ENCODE assay signal across 16 cellular contexts in the genomic region with DNA sequence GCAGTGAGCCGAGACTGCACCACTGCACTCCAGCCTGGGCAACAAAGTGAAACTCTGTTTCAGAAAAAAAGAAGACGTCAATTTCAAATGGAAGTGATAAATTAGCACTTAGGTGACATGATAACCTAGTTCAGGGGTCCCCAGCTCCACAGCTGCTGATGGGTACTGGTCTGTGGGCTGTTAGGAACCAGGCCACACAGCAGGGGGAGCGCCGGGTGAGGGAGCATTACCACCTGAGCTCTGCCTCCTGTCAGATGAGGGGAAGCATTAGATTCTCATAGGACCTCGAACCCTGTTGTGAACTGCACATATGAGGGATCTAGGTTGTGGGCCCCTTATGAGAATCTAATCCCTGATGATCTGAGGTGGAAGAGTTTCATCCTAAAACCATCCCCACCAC.
"Had no signal": no experiment of that assay in that cellular context is flagged by ENCODE, and none has a peak within 500 bp of the region (broad histone marks: within the 10 kb centered on the region; RNA-seq: fewer than 3 reads in every experiment).

No MANE protein-coding gene starts in this region.

- H3K27ac Mint-ChIP-seq: activated CD4-positive, alpha-beta memory T cell treated with anti-CD3 and anti-CD28 coated beads for 36 hours; activated CD8-positive, alpha-beta memory T cell treated with anti-CD3 and anti-CD28 coated beads, Interleukin-2, amount 10 ng/mL, durations not matched to agents 7 days and 5 days; activated naive CD4-positive, alpha-beta T cell treated with anti-CD3 and anti-CD28 coated beads, Interleukin-2, amount 50 U/mL, for 24 hours; activated T-helper 2 cell treated with anti-CD3 and anti-CD28 coated beads, Interferon-gamma antibody, Interleukin-2, Interleukin-4, amounts not matched to agents 10 μg/mL and 5 μg/mL and 100 μg/mL, durations not matched to agents 14 hours and 24 hours and 36 hours; stimulated activated naive B cell treated with anti-CD40 and anti-IgM and Interleukin-4, amounts not matched to agents 10 μg/mL and 1 μg/mL and 100 μg/mL, for 72 hours had no signal

- H3K4me1 Mint-ChIP-seq: activated naive CD4-positive, alpha-beta T cell treated with anti-CD3 and anti-CD28 coated beads, Interleukin-2, amount 50 U/mL, for 24 hours had no signal

- H3K4me3 Mint-ChIP-seq: activated CD4-positive, alpha-beta memory T cell treated with anti-CD3 and anti-CD28 coated beads for 36 hours; activated CD8-positive, alpha-beta memory T cell treated with anti-CD3 and anti-CD28 coated beads, Interleukin-2, amount 10 ng/mL, durations not matched to agents 7 days and 5 days; activated naive CD4-positive, alpha-beta T cell treated with anti-CD3 and anti-CD28 coated beads, Interleukin-2, amount 50 U/mL, for 24 hours; stimulated activated naive B cell treated with anti-CD40 and anti-IgM and Interleukin-4, amounts not matched to agents 10 μg/mL and 1 μg/mL and 100 μg/mL, for 72 hours had no signal

- H3K9me3 ChIP-seq: adrenal gland, ovary, thyroid gland had no signal

- H3K9me3 Mint-ChIP-seq: activated CD4-positive, alpha-beta memory T cell treated with anti-CD3 and anti-CD28 coated beads for 36 hours; activated naive CD4-positive, alpha-beta T cell treated with anti-CD3 and anti-CD28 coated beads, Interleukin-2, amount 50 U/mL, for 24 hours; activated T-helper 2 cell treated with anti-CD3 and anti-CD28 coated beads, Interferon-gamma antibody, Interleukin-2, Interleukin-4, amounts not matched to agents 10 μg/mL and 5 μg/mL and 100 μg/mL, durations not matched to agents 14 hours and 24 hours and 36 hours had no signal

- H3K36me3 Mint-ChIP-seq: activated CD4-positive, alpha-beta memory T cell treated with anti-CD3 and anti-CD28 coated beads for 36 hours; activated CD8-positive, alpha-beta memory T cell treated with anti-CD3 and anti-CD28 coated beads, Interleukin-2, amount 10 ng/mL, durations not matched to agents 7 days and 5 days; activated naive CD4-positive, alpha-beta T cell treated with anti-CD3 and anti-CD28 coated beads, Interleukin-2, amount 50 U/mL, for 24 hours; stimulated activated naive B cell treated with anti-CD40 and anti-IgM and Interleukin-4, amounts not matched to agents 10 μg/mL and 1 μg/mL and 100 μg/mL, for 72 hours had no signal

- H3K4me3 ChIP-seq: adrenal gland, cardiac muscle cell, dorsolateral prefrontal cortex, ovary, skin epidermis, thyroid gland had no signal

- H3K36me3 ChIP-seq: adrenal gland, cardiac muscle cell, ovary, thyroid gland had no signal

- H3K27ac ChIP-seq: adrenal gland, cardiac muscle cell, dorsolateral prefrontal cortex, ovary, skin epidermis, thyroid gland, VCaP had no signal

- DNase-seq: activated CD4-positive, alpha-beta memory T cell treated with anti-CD3 and anti-CD28 coated beads for 36 hours; activated CD8-positive, alpha-beta memory T cell treated with anti-CD3 and anti-CD28 coated beads, Interleukin-2, amount 10 ng/mL, durations not matched to agents 7 days and 5 days; activated T-cell treated with anti-CD3 and anti-CD28 coated beads, Interleukin-2, amount 50 U/mL, for 1 hour; adrenal gland; islet precursor cell; ovary; stimulated activated CD4-positive, alpha-beta T cell treated with anti-CD3 and anti-CD28 coated beads, Interleukin-15, amount 100 ng/mL, for 24 hours; stimulated activated CD4-positive, alpha-beta T cell treated with anti-CD3 and anti-CD28 coated beads, Interleukin-4, amount 100 ng/mL, for 1 hour; stimulated activated naive B cell treated with anti-CD40 and anti-IgM and Interleukin-4, amounts not matched to agents 10 μg/mL and 1 μg/mL and 100 μg/mL, for 72 hours; thyroid gland had no signal

- H3K4me1 ChIP-seq: adrenal gland, thyroid gland had no signal

- H3K27me3 ChIP-seq: ovary, thyroid gland had no signal
